In genomic region chr2:85291425-85292023, GRCh38 we compare ENCODE assay signal across 15 cellular contexts. TPM values are rescaled to one million over a fixed set of nuclear protein-coding genes. Genes with fewer than 3 reads are reported as not detected.
DNase-seq lines count a peak whose midpoint lies in the region; ATAC-seq, FAIRE-seq and TF ChIP-seq lines count a peak whose summit lies in the region.
"Had no signal": no experiment of that assay in that cellular context is flagged by ENCODE, and none has a peak within 500 bp of the region (broad histone marks: within the 10 kb centered on the region; RNA-seq: fewer than 3 reads in every experiment).

No MANE protein-coding gene starts in this region.

- no peaks in the 10 kb centered on the region for H3K27me3 Mint-ChIP-seq in activated T-cell treated with anti-CD3 and anti-CD28 coated beads, Interleukin-2, amount 50 U/mL, for 4 hours (ENCODE audit: low read depth)
- H3K27me3 Mint-ChIP-seq in stimulated activated naive CD8-positive, alpha-beta T cell treated with anti-CD3 and anti-CD28 coated beads, Interleukin-15, amount 100 ng/mL, for 72 hours: no peaks in the 10 kb centered on the region

- H3K27ac Mint-ChIP-seq in stimulated activated naive CD8-positive, alpha-beta T cell treated with anti-CD3 and anti-CD28 coated beads, Interleukin-15, amount 100 ng/mL, for 72 hours: peak overlapping the region; percentile 74 to 75

- TF ChIP-seq POLR2A in endothelial cell of umbilical vein (IDR thresholded peaks at IDR 0.05; ENCODE audit: low read depth, low read length): no peak

- H3K9me2 ChIP-seq in PC-9 (ENCODE audit: insufficient read depth): no peaks in the 10 kb centered on the region
- H3K9me2 ChIP-seq: SK-N-SH had no signal

- H3K9ac ChIP-seq in endothelial cell of umbilical vein (replicated peaks; ENCODE audit: extremely low read depth, insufficient read depth, low read length): no peak overlapping the region
- H3K9ac ChIP-seq: SK-N-SH had no signal

- dilution Hi-C loops in endothelial cell of umbilical vein (cut with MboI; ENCODE audit: extremely low pct_ligation_motif_present, low sequenced_read_pairs): no loop called here

- H3K4me1 ChIP-seq in PC-9 (replicated peaks; ENCODE audit: insufficient read depth) (peaks cover 41% of the 10 kb centered on the region), endothelial cell of umbilical vein (ENCODE audit: control insufficient read depth, extremely low read depth, insufficient read depth, low read length) (no peaks in the 10 kb centered on the region)
- H3K4me1 ChIP-seq: breast epithelium had no signal

- H3K27me3 ChIP-seq in PC-9 (ENCODE audit: insufficient read depth, low read depth) (no peaks in the 10 kb centered on the region), endothelial cell of umbilical vein (ENCODE audit: control insufficient read depth in 2 of 2, insufficient read depth in 2 of 2, low read length in 2 of 2) (no peaks in the 10 kb centered on the region)
- H3K27me3 ChIP-seq: breast epithelium, vagina had no signal

- H3K4me3 ChIP-seq in PC-9 (no peak overlapping the region), endothelial cell of umbilical vein (replicated peaks in 1 of 3; ENCODE audit: insufficient read depth in 1 of 3, low read depth in 1 of 3, low read length in 3 of 3) (no peak overlapping the region)
- H3K4me3 ChIP-seq: breast epithelium, vagina had no signal

- H3F3A ChIP-seq in PC-9 (ENCODE audit: insufficient read depth, low read depth): peaks cover 32% of the 10 kb centered on the region

- DNase-seq in activated T-cell treated with anti-CD3 and anti-CD28 coated beads, Interleukin-2, amount 50 U/mL, for 4 hours: no peak
- DNase-seq in activated T-cell treated with anti-CD3 and anti-CD28 coated beads for 4 hours (no peak), PC-9 (no peak), endothelial cell of umbilical vein (ENCODE audit: low read depth, low spot score) (no peak), GM19239 (ENCODE audit: insufficient read length, low spot score) (no peak), NCI-H128 (lab: John Stamatoyannopoulos, UW; ENCODE audit: unreplicated experiment) (no peak), NK-92 (lab: John Stamatoyannopoulos, UW; ENCODE audit: unreplicated experiment) (no peak)
- DNase-seq in stimulated activated naive CD8-positive, alpha-beta T cell treated with anti-CD3 and anti-CD28 coated beads, Interleukin-15, amount 100 ng/mL, for 72 hours: no peak
- DNase-seq: activated CD8-positive, alpha-beta memory T cell treated with anti-CD3 and anti-CD28 coated beads for 24 hours; NCI-H510A; SK-N-SH had no signal

- H4K20me1 ChIP-seq in PC-9 (ENCODE audit: insufficient read depth) (no peaks in the 10 kb centered on the region), endothelial cell of umbilical vein (replicated peaks; ENCODE audit: control insufficient read depth, extremely low read depth, insufficient read depth, low read length) (no peaks in the 10 kb centered on the region)

- no peak overlapping the region for H2AFZ ChIP-seq in PC-9
- no peak overlapping the region for H2AFZ ChIP-seq in endothelial cell of umbilical vein (ENCODE audit: low read depth, low read length)

- FAIRE-seq in endothelial cell of umbilical vein (lab: Jason Lieb, UNC) (peak; percentile 69), GM19239 (lab: Jason Lieb, UNC) (no peak)
- FAIRE-seq: G401.6, H1 had no signal

- POLR2A ChIA-PET in PC-9 (lab: Charles Lee; ENCODE audit: unreplicated experiment): no interaction called here
- POLR2A ChIA-PET in endothelial cell of umbilical vein (lab: Charles Lee): no interaction called here

- no peaks in the 10 kb centered on the region for H3K36me3 Mint-ChIP-seq in activated T-cell treated with anti-CD3 and anti-CD28 coated beads, Interleukin-2, amount 50 U/mL, for 4 hours (ENCODE audit: insufficient read depth)

- peaks cover 18% of the 10 kb centered on the region for H3K4me1 Mint-ChIP-seq in activated T-cell treated with anti-CD3 and anti-CD28 coated beads, Interleukin-2, amount 50 U/mL, for 4 hours (ENCODE audit: low read depth)
- H3K4me1 Mint-ChIP-seq in stimulated activated naive CD8-positive, alpha-beta T cell treated with anti-CD3 and anti-CD28 coated beads, Interleukin-15, amount 100 ng/mL, for 72 hours: peaks cover 16% of the 10 kb centered on the region

- H3K4me2 ChIP-seq in PC-9 (no peak overlapping the region), endothelial cell of umbilical vein (ENCODE audit: insufficient read depth, low read length) (no peak overlapping the region)
- H3K4me2 ChIP-seq: SK-N-SH had no signal

- H3K4me3 Mint-ChIP-seq in activated T-cell treated with anti-CD3 and anti-CD28 coated beads, Interleukin-2, amount 50 U/mL, for 4 hours: peak overlapping the region; percentile 19
- H3K4me3 Mint-ChIP-seq in stimulated activated naive CD8-positive, alpha-beta T cell treated with anti-CD3 and anti-CD28 coated beads, Interleukin-15, amount 100 ng/mL, for 72 hours: peak overlapping the region; percentile 24 to 30

- TF ChIP-seq CTCF in PC-9 (conservative IDR thresholded peaks at IDR 0.05) (no peak), endothelial cell of umbilical vein (IDR thresholded peaks at IDR 0.05; ENCODE audit: extremely low read depth in 1 of 2, insufficient read depth in 1 of 2, low read depth in 1 of 2, low read length in 2 of 2) (no peak)

- peak; percentile 28 to 63 for ATAC-seq in activated T-cell treated with anti-CD3 and anti-CD28 coated beads, Interleukin-2, amount 50 U/mL, for 4 hours
- ATAC-seq in stimulated activated naive CD8-positive, alpha-beta T cell treated with anti-CD3 and anti-CD28 coated beads, Interleukin-15, amount 100 ng/mL, for 72 hours: peak; percentile 45

- 0 out of 2 replicates have a peak overlapping the region, but pooled peaks have one; percentile 15 for H3K27ac ChIP-seq in PC-9
- no peak overlapping the region for H3K27ac ChIP-seq in endothelial cell of umbilical vein (ENCODE audit: insufficient read depth, low read depth, low read length)
- H3K27ac ChIP-seq: breast epithelium, vagina had no signal

- H3K9me3 Mint-ChIP-seq in activated T-cell treated with anti-CD3 and anti-CD28 coated beads, Interleukin-2, amount 50 U/mL, for 4 hours: no peaks in the 10 kb centered on the region
- peaks cover 0 to 5% of the 10 kb centered on the region in 2 donors for H3K9me3 Mint-ChIP-seq in stimulated activated naive CD8-positive, alpha-beta T cell treated with anti-CD3 and anti-CD28 coated beads, Interleukin-15, amount 100 ng/mL, for 72 hours

- BruUV-seq in PC-9 (replicated peaks; lab: Mats Ljungman, UMichigan): no TSS peak
- BruUV-seq in endothelial cell of umbilical vein (replicated peaks; lab: Mats Ljungman, UMichigan): no TSS peak

- H3K9me1 ChIP-seq in endothelial cell of umbilical vein (replicated peaks; ENCODE audit: control insufficient read depth, extremely low read depth, insufficient read depth, low read length): no peaks in the 10 kb centered on the region

- CTCF ChIA-PET in PC-9 (lab: Charles Lee) (interaction anchor here (0.5 to 0.9 kb wide), 2 partner anchors 427 to 1485 kb away, joined by 3 to 4 read pairs; no protein-coding TSS in a partner anchor), endothelial cell of umbilical vein (lab: Charles Lee) (interaction anchor here (1.0 to 10.3 kb wide), 3 partner anchors 9 to 366 kb away, joined by 3 to 150 read pairs (median 6); no protein-coding TSS in a partner anchor)

- H3K79me2 ChIP-seq in PC-9 (ENCODE audit: low read depth) (no peaks in the 10 kb centered on the region), endothelial cell of umbilical vein (ENCODE audit: control insufficient read depth, insufficient read depth, low read length) (no peaks in the 10 kb centered on the region)

- intact Hi-C loops in PC-9 (cut with micrococcal nuclease; ENCODE audit: unreplicated experiment): no loop called here
- intact Hi-C loops in endothelial cell of umbilical vein (cut with micrococcal nuclease): loop anchor here (10.0 kb wide), 1 partner anchor 797 kb away; no protein-coding TSS in a partner anchor

- H3K36me3 ChIP-seq in PC-9 (ENCODE audit: low read depth) (no peaks in the 10 kb centered on the region), endothelial cell of umbilical vein (ENCODE audit: control insufficient read depth in 2 of 2, extremely low read depth in 1 of 2, insufficient read depth in 2 of 2, low read length in 2 of 2) (no peaks in the 10 kb centered on the region)
- H3K36me3 ChIP-seq: breast epithelium, vagina had no signal

- no peaks in the 10 kb centered on the region for H3K9me3 ChIP-seq in PC-9 (ENCODE audit: insufficient read depth, low read depth)
- H3K9me3 ChIP-seq in endothelial cell of umbilical vein (replicated peaks; ENCODE audit: control insufficient read depth, insufficient read depth, low read length): no peaks in the 10 kb centered on the region
- H3K9me3 ChIP-seq: breast epithelium, SK-N-SH, vagina had no signal

TF ChIP-seq in endothelial cell of umbilical vein, 7 proteins besides CTCF, POLR2A, EP300 and RAD21:
- no peak for TF ChIP-seq EZH2 (IDR thresholded peaks at IDR 0.05; ENCODE audit: borderline replicate concordance, low read depth, low read length, severe bottlenecking)
- no peak for TF ChIP-seq FOS (IDR thresholded peaks at IDR 0.05; ENCODE audit: borderline replicate concordance, insufficient read depth, low read length)
- no peak for TF ChIP-seq POLR2AphosphoS5 (IDR thresholded peaks at IDR 0.05; ENCODE audit: insufficient read depth, low read depth, low read length)
- TF ChIP-seq MYC (IDR thresholded peaks at IDR 0.05; ENCODE audit: low read depth, low read length): no peak
- no peak for TF ChIP-seq JUN (IDR thresholded peaks at IDR 0.05; ENCODE audit: borderline replicate concordance, insufficient read depth, insufficient read length, low read depth)
- no peak for TF ChIP-seq MAX (IDR thresholded peaks at IDR 0.05; ENCODE audit: insufficient read depth, insufficient read length)
- no peak for TF ChIP-seq GATA2 (IDR thresholded peaks at IDR 0.05; ENCODE audit: insufficient read depth, insufficient read length, low read depth, low read length)

RNA-seq across cellular contexts. Expression of gene TGOLN2, which starts 36.3 kb away (rescaled TPM):
- 10 to 100 TPM; 93.8 to 99.6 (median 98.1) TPM for total RNA-seq in activated T-cell treated with anti-CD3 and anti-CD28 coated beads, Interleukin-2, amount 50 U/mL, for 4 hours
- total RNA-seq in PC-9 (2021) (86.1 and 87.2 TPM in 2 replicates), endothelial cell of umbilical vein (119 and 140 TPM in 2 replicates)
- 98.2 and 112 TPM in 2 replicates for polyA plus RNA-seq in endothelial cell of umbilical vein
- 86.8 and 91.6 TPM in 2 replicates for polyA plus RNA-seq in endothelial cell of umbilical vein (2011; cell fraction: cytosol; rRNA removed)
- 82.2 and 88.7 TPM in 2 replicates for polyA plus RNA-seq in endothelial cell of umbilical vein (2011; cell fraction: nucleus; rRNA removed)
- polyA plus RNA-seq in endothelial cell of umbilical vein (2012): 89.2 and 114 TPM in 2 replicates
- 106 and 108 TPM in 2 replicates for polyA minus RNA-seq in endothelial cell of umbilical vein
- 22.9 TPM for polyA minus RNA-seq in endothelial cell of umbilical vein (2011; cell fraction: cytosol; rRNA and poly(A)+ RNA removed)
- polyA minus RNA-seq in endothelial cell of umbilical vein (2011; cell fraction: nucleus; rRNA and poly(A)+ RNA removed): 46.7 and 55.1 TPM in 2 replicates
